Comparison of ENCODE assay signal across 8 cellular contexts in the genomic region with DNA sequence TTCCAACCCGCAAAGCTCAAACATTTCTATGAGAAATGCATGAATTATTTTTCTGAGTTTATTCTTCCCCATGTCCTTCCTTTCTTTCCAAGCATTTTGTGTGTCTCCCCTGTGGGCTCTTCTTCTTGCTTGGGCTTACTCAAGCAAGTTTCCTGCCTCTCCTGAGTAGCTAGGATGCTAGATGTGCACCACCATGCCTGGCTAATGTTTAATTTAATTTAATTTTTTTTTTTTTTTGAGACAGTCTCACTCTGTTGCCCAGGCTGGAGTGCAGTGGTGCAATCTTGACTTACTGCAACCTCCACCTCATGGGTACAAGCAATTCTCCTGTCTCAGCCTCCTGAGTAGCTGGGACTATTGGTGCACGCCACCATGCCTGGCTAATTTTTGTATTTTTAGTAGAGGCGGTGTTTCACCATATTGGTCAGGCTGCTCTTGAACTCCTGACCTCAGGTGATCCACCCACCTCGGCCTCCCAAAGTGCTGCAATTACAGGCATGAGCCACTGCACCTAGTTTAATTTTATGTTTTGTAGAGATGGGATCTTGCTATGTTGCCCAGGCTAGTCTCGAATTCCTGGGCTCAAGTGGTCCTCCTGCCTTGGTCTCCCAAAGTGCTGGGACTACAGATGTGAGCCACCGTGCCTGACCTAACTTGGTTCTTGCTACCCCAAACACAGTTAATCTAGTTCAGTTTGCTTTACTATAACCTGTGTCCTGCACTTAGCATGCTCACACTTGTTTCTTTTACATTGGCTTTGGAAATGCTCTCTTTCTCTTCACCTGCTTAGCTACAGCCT.
A peak's percentile ranks its signal among the peaks of the same experiment; 100 is the strongest.
DNase-seq lines count a peak whose midpoint lies in the region; ATAC-seq and TF ChIP-seq lines count a peak whose summit lies in the region.
"Not testable (repeated sequence)": the region's sequence is repeated elsewhere in the genome, so short reads cannot be mapped to it uniquely, and the experiment has no call there.

No MANE protein-coding gene starts in this region.

- not testable (repeated sequence) for H3K9ac ChIP-seq in BLaER1; subcutaneous abdominal adipose tissue (ENCODE audit: low read length in 5 of 5)

- peaks cover 78% of the 10 kb centered on the region for H3K4me1 Mint-ChIP-seq in activated CD4-positive, alpha-beta memory T cell treated with anti-CD3 and anti-CD28 coated beads for 36 hours (ENCODE audit: low read depth)
- H3K4me1 Mint-ChIP-seq in activated naive CD8-positive, alpha-beta T cell (ENCODE audit: low read depth): peaks cover 71% of the 10 kb centered on the region
- peaks cover 69% of the 10 kb centered on the region for H3K4me1 Mint-ChIP-seq in central memory CD8-positive, alpha-beta T cell
- H3K4me1 Mint-ChIP-seq in immature natural killer cell: peaks cover 64 to 90% of the 10 kb centered on the region in 2 donors
- H3K4me1 Mint-ChIP-seq in nephron: peaks cover 63% of the 10 kb centered on the region

- intact Hi-C loops in activated CD4-positive, alpha-beta memory T cell treated with anti-CD3 and anti-CD28 coated beads for 36 hours (cut with micrococcal nuclease): not testable (repeated sequence)

- not testable (repeated sequence) for H3K9me3 Mint-ChIP-seq in activated CD4-positive, alpha-beta memory T cell treated with anti-CD3 and anti-CD28 coated beads for 36 hours; activated naive CD8-positive, alpha-beta T cell (ENCODE audit: low read depth); central memory CD8-positive, alpha-beta T cell; immature natural killer cell; nephron

- H3K36me3 ChIP-seq in BLaER1 (peaks cover 95% of the 10 kb centered on the region), subcutaneous abdominal adipose tissue (ENCODE audit: control insufficient read depth in 5 of 5, insufficient read depth in 5 of 5, low read length in 5 of 5) (peaks cover 0 to 36% (median 4%) of the 10 kb centered on the region in 5 donors)

- peak overlapping the region; percentile 64 for H3K4me2 ChIP-seq in BLaER1

- H3K27me3 Mint-ChIP-seq in activated CD4-positive, alpha-beta memory T cell treated with anti-CD3 and anti-CD28 coated beads for 36 hours; activated naive CD8-positive, alpha-beta T cell; central memory CD8-positive, alpha-beta T cell; nephron (ENCODE audit: low read depth): not testable (repeated sequence)
- H3K27me3 Mint-ChIP-seq in immature natural killer cell (ENCODE audit: low read depth in 3 of 3): peaks cover 1 to 60% (median 27%) of the 10 kb centered on the region in 3 donors

- not testable (repeated sequence) for H4K20me1 ChIP-seq in BLaER1

- POLR2A ChIA-PET in activated CD4-positive, alpha-beta memory T cell treated with anti-CD3 and anti-CD28 coated beads for 36 hours (lab: Charles Lee): not testable (repeated sequence)

- H3K27ac Mint-ChIP-seq in activated CD4-positive, alpha-beta memory T cell treated with anti-CD3 and anti-CD28 coated beads for 36 hours: peak overlapping the region; percentile 49
- H3K27ac Mint-ChIP-seq in activated naive CD8-positive, alpha-beta T cell: peak overlapping the region; percentile 46
- H3K27ac Mint-ChIP-seq in central memory CD8-positive, alpha-beta T cell (ENCODE audit: low read depth): peak overlapping the region; percentile 80
- peak overlapping the region; percentile 25 to 73 (median 42) for H3K27ac Mint-ChIP-seq in immature natural killer cell
- peak overlapping the region; percentile 62 to 86 (median 83) for H3K27ac Mint-ChIP-seq in nephron

- H3K9me3 ChIP-seq in BLaER1; subcutaneous abdominal adipose tissue (ENCODE audit: control insufficient read depth in 5 of 5, low read length in 5 of 5): not testable (repeated sequence)

- CTCF ChIA-PET in activated CD4-positive, alpha-beta memory T cell treated with anti-CD3 and anti-CD28 coated beads for 36 hours (lab: Charles Lee): interaction anchor here (1.2 kb wide), 1 partner anchor 422 kb away, joined by 3 read pairs; a partner anchor contains a TSS

- peaks cover 73% of the 10 kb centered on the region for H3K36me3 Mint-ChIP-seq in activated CD4-positive, alpha-beta memory T cell treated with anti-CD3 and anti-CD28 coated beads for 36 hours
- peaks cover 22% of the 10 kb centered on the region for H3K36me3 Mint-ChIP-seq in activated naive CD8-positive, alpha-beta T cell
- peaks cover 83% of the 10 kb centered on the region for H3K36me3 Mint-ChIP-seq in central memory CD8-positive, alpha-beta T cell (ENCODE audit: insufficient read depth)
- H3K36me3 Mint-ChIP-seq in immature natural killer cell (peaks cover 7 to 56% (median 42%) of the 10 kb centered on the region in 3 donors), nephron (ENCODE audit: low read depth) (peaks cover 66% of the 10 kb centered on the region)

- H3K4me3 Mint-ChIP-seq in activated CD4-positive, alpha-beta memory T cell treated with anti-CD3 and anti-CD28 coated beads for 36 hours; activated naive CD8-positive, alpha-beta T cell; central memory CD8-positive, alpha-beta T cell; nephron: not testable (repeated sequence)
- peak overlapping the region in 1 of 5 donors; percentile 30 for H3K4me3 Mint-ChIP-seq in immature natural killer cell

- not testable (repeated sequence) for H3K4me3 ChIP-seq in BLaER1; subcutaneous abdominal adipose tissue (ENCODE audit: low read depth in 1 of 5, low read length in 5 of 5)

- H3K27me3 ChIP-seq in BLaER1; subcutaneous abdominal adipose tissue (ENCODE audit: control insufficient read depth in 5 of 5, insufficient read depth in 4 of 5, low read length in 5 of 5): not testable (repeated sequence)

- ATAC-seq in central memory CD8-positive, alpha-beta T cell (replicated peaks; ENCODE audit: extremely low read depth, poor library complexity, severe bottlenecking): not testable (repeated sequence)

- TF ChIP-seq CTCF in nephron (IDR thresholded peaks at IDR 0.05; ENCODE audit: unreplicated experiment in 3 of 3): not testable (repeated sequence)

- peak; percentile 8 for DNase-seq in Caki2 (ENCODE audit: low read depth)
- not testable (repeated sequence) for DNase-seq in activated CD4-positive, alpha-beta memory T cell treated with anti-CD3 and anti-CD28 coated beads for 36 hours; central memory CD8-positive, alpha-beta T cell (ENCODE audit: low spot score in 2 of 2); immature natural killer cell

- in situ Hi-C loops in Caki2 (cut with HindIII; ENCODE audit: low pct_unique_long_range_greater_than_20kb, low sequenced_read_pairs): not testable (repeated sequence)

- not testable (repeated sequence) for H3K27ac ChIP-seq in BLaER1
- peak overlapping the region; percentile 95 for H3K27ac ChIP-seq in subcutaneous abdominal adipose tissue (ENCODE audit: low read depth, low read length)

- H3K4me1 ChIP-seq in BLaER1: peaks cover 52% of the 10 kb centered on the region
- H3K4me1 ChIP-seq in subcutaneous abdominal adipose tissue (ENCODE audit: control insufficient read depth in 5 of 5, insufficient read depth in 5 of 5, low read length in 5 of 5): peaks cover 22 to 65% (median 59%) of the 10 kb centered on the region in 5 donors
